8 cellular contexts compared by ENCODE assay signal in genomic region chr14:50560929-50561280, GRCh38. TPM values are rescaled to one million over a fixed set of nuclear protein-coding genes. Genes with fewer than 3 reads are reported as not detected.
DNase-seq lines count a peak whose midpoint lies in the region; ATAC-seq and TF ChIP-seq lines count a peak whose summit lies in the region.

No MANE protein-coding gene starts in this region.

- peak; percentile 84 for DNase-seq in activated effector memory CD4-positive, alpha-beta T cell treated with anti-CD3 and anti-CD28 coated beads, Interleukin-2, amount 50 U/mL, for 16 hours
- no peak for DNase-seq in activated effector memory CD4-positive, alpha-beta T cell treated with Interleukin-2 at 50 U/mL for 16 hours
- DNase-seq in NCI-H2196 treated with DMSO at 0.1 percent for 48 hours (lab: John Stamatoyannopoulos, UW; ENCODE audit: unreplicated experiment) (peak; percentile 38), lower lobe of right lung (peak; percentile 92)
- peak; percentile 64 to 72 for DNase-seq in activated CD4-positive, alpha-beta T cell treated with anti-CD3 and anti-CD28 coated beads, Interleukin-2, amount 50 U/mL, for 48 hours
- peak; percentile 10 for DNase-seq in effector CD4-positive, alpha-beta T cell
- peak; percentile 62 to 83 for DNase-seq in stimulated activated CD4-positive, alpha-beta T cell treated with anti-CD3 and anti-CD28 coated beads, Interleukin-4, amount 100 ng/mL, for 4 hours

- TF ChIP-seq CTCF in lower lobe of right lung (IDR thresholded peaks at IDR 0.05), result no peak

- peak overlapping the region; percentile 78 for H3K4me3 ChIP-seq in lower lobe of right lung

- no peaks in the 10 kb centered on the region for H3K9me3 ChIP-seq in lower lobe of right lung

- H3K27ac ChIP-seq in lower lobe of right lung, result peak overlapping the region; percentile 91

- H3K27me3 ChIP-seq in lower lobe of right lung (ENCODE audit: low read depth), result no peaks in the 10 kb centered on the region

- ATAC-seq in lower lobe of right lung (peak; percentile 93 to 94), GM21723 (IDR thresholded peaks at IDR 0.05; ENCODE audit: unreplicated experiment) (no peak)

- no peaks in the 10 kb centered on the region for H3K36me3 ChIP-seq in lower lobe of right lung

- H3K4me1 ChIP-seq in lower lobe of right lung, result peaks cover 18% of the 10 kb centered on the region

- intact Hi-C loops in lower lobe of right lung (cut with DNase I), result no loop called here

RNA-seq across cellular contexts. Expression of gene ATL1, which starts 1.0 kb away (rescaled TPM):
- 8.4 TPM for total RNA-seq in lower lobe of right lung

RNA-seq across cellular contexts. Expression of gene MAP4K5, which starts 28.5 kb away (rescaled TPM):
- total RNA-seq in lower lobe of right lung, result 52.8 TPM
